ENCODE assay signal across 15 cellular contexts in genomic region chr10:102243304-102243703, GRCh38. TPM values are rescaled to one million over a fixed set of nuclear protein-coding genes. Genes with fewer than 3 reads are reported as not detected.
DNase-seq lines count a peak whose midpoint lies in the region; ATAC-seq, FAIRE-seq and TF ChIP-seq lines count a peak whose summit lies in the region.
"Had no signal": no experiment of that assay in that cellular context is flagged by ENCODE, and none has a peak within 500 bp of the region (broad histone marks: within the 10 kb centered on the region; RNA-seq: fewer than 3 reads in every experiment).

No MANE protein-coding gene starts in this region.

- H3K4me3 Mint-ChIP-seq in T-helper 17 cell (peak overlapping the region; percentile 28), GM23338 (no peak overlapping the region; the same call in 2 of the 3 replicates)

- TF ChIP-seq CTCF in HepG2 (CRISPR knock-in tag; IDR thresholded peaks at IDR 0.05): no peak
- TF ChIP-seq CTCF in right lobe of liver (IDR thresholded peaks at IDR 0.05): no peak
- TF ChIP-seq CTCF in foreskin fibroblast (IDR thresholded peaks at IDR 0.05; ENCODE audit: low read depth, low read length): no peak
- TF ChIP-seq CTCF in GM23338 (conservative IDR thresholded peaks at IDR 0.05; ENCODE audit: low read depth in 2 of 2): no peak
- no peak for TF ChIP-seq CTCF in vagina (IDR thresholded peaks at IDR 0.05)

- intact Hi-C loops in HepG2 (cut with micrococcal nuclease; ENCODE audit: unreplicated experiment) (no loop called here), right lobe of liver (cut with DNase I) (no loop called here), vagina (cut with DNase I) (no loop called here)

- H3K9me2 ChIP-seq in GM23338 (ENCODE audit: insufficient read depth): no peaks in the 10 kb centered on the region

- H3K4me1 ChIP-seq in HepG2 (ENCODE audit: insufficient read depth, low read length) (peaks cover 53% of the 10 kb centered on the region), right lobe of liver (peaks cover 0 to 37% (median 9%) of the 10 kb centered on the region in 4 donors), GM23338 (ENCODE audit: insufficient read depth) (peaks cover 15% of the 10 kb centered on the region), vagina (peaks cover 56% of the 10 kb centered on the region)

- WGBS in HepG2 (ENCODE audit: low lambda C conversion rate): 7% methylated on average over 2 of the region's 2 CpGs
- 57% methylated on average over 2 of the region's 2 CpGs for WGBS in right lobe of liver (ENCODE audit: insufficient coverage, low coverage, low lambda C conversion rate, missing lambda C conversion rate)

- no peak overlapping the region for H3K27ac ChIP-seq in HepG2 (ENCODE audit: extremely low read length, insufficient read depth, low read length)
- H3K27ac ChIP-seq in right lobe of liver: no peak overlapping the region
- H3K27ac ChIP-seq in GM23338 (ENCODE audit: low read depth): no peak overlapping the region
- no peak overlapping the region for H3K27ac ChIP-seq in vagina

- H3F3A ChIP-seq in GM23338 (replicated peaks; ENCODE audit: low read depth): no peaks in the 10 kb centered on the region

- H3K27me3 Mint-ChIP-seq in T-helper 17 cell: peaks cover 14% of the 10 kb centered on the region
- peaks cover 54% of the 10 kb centered on the region for H3K27me3 Mint-ChIP-seq in GM23338 (ENCODE audit: insufficient read depth, low read depth, poor library complexity)

- H3K9me3 ChIP-seq in HepG2 (ENCODE audit: low read length) (no peaks in the 10 kb centered on the region), right lobe of liver (no peaks in the 10 kb centered on the region), T-helper 17 cell (ENCODE audit: control insufficient read depth, low read length, poor library complexity, severe bottlenecking) (no peaks in the 10 kb centered on the region), vagina (no peaks in the 10 kb centered on the region)
- H3K9me3 ChIP-seq: psoas muscle had no signal

- H3K4me3 ChIP-seq in HepG2 (replicated peaks in 1 of 3; ENCODE audit: insufficient read depth in 1 of 3, low read depth in 2 of 3, low read length in 3 of 3) (no peak overlapping the region), right lobe of liver (no peak overlapping the region), foreskin fibroblast (ENCODE audit: low read depth in 1 of 2, low read length in 2 of 2) (no peak overlapping the region), GM23338 (no peak overlapping the region), vagina (no peak overlapping the region)
- H3K4me3 ChIP-seq: psoas muscle had no signal

- CTCF ChIA-PET in HepG2 (lab: Yijun Ruan, JAX; ENCODE audit: low intra/inter-chr PET ratio, low total read pairs): no interaction called here

- H3K27me3 ChIP-seq in HepG2 (ENCODE audit: control insufficient read depth in 1 of 2, insufficient read depth in 2 of 2, low read length in 2 of 2) (peaks cover 10 to 35% of the 10 kb centered on the region in 2 experiments; a peak in 4 of 5 replicates), right lobe of liver (no peaks in the 10 kb centered on the region), GM23338 (ENCODE audit: insufficient read depth) (peaks cover 58% of the 10 kb centered on the region), vagina (no peaks in the 10 kb centered on the region)

- H2AFZ ChIP-seq in HepG2 (ENCODE audit: low read length) (no peak overlapping the region), GM23338 (no peak overlapping the region)

- no peaks in the 10 kb centered on the region; the same call in 2 of the 3 replicates for H3K9me3 Mint-ChIP-seq in GM23338
- H3K9me3 Mint-ChIP-seq: stimulated activated memory B cell treated with anti-CD40 and anti-IgM and Interleukin-4, amounts not matched to agents 10 μg/mL and 1 μg/mL and 100 μg/mL, for 72 hours had no signal

- peaks cover 22% of the 10 kb centered on the region for H4K20me1 ChIP-seq in HepG2 (ENCODE audit: insufficient read depth, low read length)
- H4K20me1 ChIP-seq in GM23338 (replicated peaks; ENCODE audit: insufficient read depth): peaks cover 25% of the 10 kb centered on the region

- no peak for TF ChIP-seq POLR2A in HepG2 (IDR thresholded peaks at IDR 0.05; ENCODE audit: insufficient read depth in 1 of 2, low read depth in 2 of 2, low read length in 2 of 2)
- no peak for TF ChIP-seq POLR2A in right lobe of liver (IDR thresholded peaks at IDR 0.05)
- no peak for TF ChIP-seq POLR2A in vagina (IDR thresholded peaks at IDR 0.05)

- DNase-seq in HepG2 (ENCODE audit: low spot score) (peak; percentile 35), right lobe of liver (no peak), T-helper 17 cell (no peak), foreskin fibroblast (peak; percentile 81 to 88), GM23338 (ENCODE audit: low spot score) (no peak), vagina (ENCODE audit: extremely low spot score in 2 of 2) (no peak), ecto neural progenitor cell (ENCODE audit: low spot score) (no peak), SKM-1 (lab: John Stamatoyannopoulos, UW; ENCODE audit: unreplicated experiment) (no peak)
- DNase-seq: activated CD8-positive, alpha-beta memory T cell treated with anti-CD3 and anti-CD28 coated beads, Interleukin-2, amount 50 U/mL, for 48 hours; AML-193; midbrain; OCI-M1; psoas muscle had no signal

- H3K9ac ChIP-seq in HepG2 (ENCODE audit: insufficient read depth, low read depth, low read length): no peak overlapping the region

- POLR2A ChIA-PET in HepG2 (lab: Yijun Ruan, JAX): no interaction called here

- no peak for TF ChIP-seq RAD21 in HepG2 (CRISPR knock-in tag; IDR thresholded peaks at IDR 0.05)

- TF ChIP-seq EP300 in HepG2 (IDR thresholded peaks at IDR 0.05; ENCODE audit: low read depth in 2 of 2, low read length in 2 of 2) (no peak), HepG2 (CRISPR knock-in tag; IDR thresholded peaks at IDR 0.05; ENCODE audit: borderline replicate concordance) (no peak)

- in situ Hi-C loops in HepG2 (cut with HindIII; ENCODE audit: extremely low pct_ligation_motif_present, low pct_unique_long_range_greater_than_20kb): no loop called here

- peaks cover 27% of the 10 kb centered on the region for H3K79me2 ChIP-seq in HepG2 (ENCODE audit: insufficient read depth, low read length)
- peaks cover 26% of the 10 kb centered on the region for H3K79me2 ChIP-seq in GM23338 (replicated peaks; ENCODE audit: insufficient read depth)

- H3K4me1 Mint-ChIP-seq in T-helper 17 cell (peaks cover 50% of the 10 kb centered on the region), GM23338 (peaks cover 29% of the 10 kb centered on the region)

- H3K36me3 ChIP-seq in HepG2 (replicated peaks in 1 of 2; ENCODE audit: control insufficient read depth in 1 of 2, insufficient read depth in 2 of 2, low read length in 2 of 2): peaks cover 0 to 1% of the 10 kb centered on the region in 2 experiments; a peak in 1 of 5 replicates
- no peaks in the 10 kb centered on the region for H3K36me3 ChIP-seq in right lobe of liver
- H3K36me3 ChIP-seq in GM23338 (ENCODE audit: insufficient read depth): no peaks in the 10 kb centered on the region
- H3K36me3 ChIP-seq in vagina: no peaks in the 10 kb centered on the region

- no peak for ATAC-seq in HepG2
- ATAC-seq in right lobe of liver: no peak
- no peak for ATAC-seq in T-helper 17 cell
- ATAC-seq in GM23338: no peak
- ATAC-seq: psoas muscle; stimulated activated memory B cell treated with anti-CD40 and anti-IgM and Interleukin-4, amounts not matched to agents 10 μg/mL and 1 μg/mL and 100 μg/mL, for 72 hours had no signal

- H3K4me2 ChIP-seq in HepG2 (ENCODE audit: low read depth, low read length) (no peak overlapping the region), GM23338 (no peak overlapping the region)

- no TSS peak for BruUV-seq in HepG2 (replicated peaks; lab: Mats Ljungman, UMichigan)

- H3K27ac Mint-ChIP-seq in T-helper 17 cell (no peak overlapping the region), GM23338 (no peak overlapping the region)
- H3K27ac Mint-ChIP-seq: stimulated activated memory B cell treated with anti-CD40 and anti-IgM and Interleukin-4, amounts not matched to agents 10 μg/mL and 1 μg/mL and 100 μg/mL, for 72 hours had no signal

- FAIRE-seq in HepG2 (lab: Jason Lieb, UNC): no peak
- FAIRE-seq: endometrium had no signal

- peaks cover 4% of the 10 kb centered on the region for H3K36me3 Mint-ChIP-seq in T-helper 17 cell (ENCODE audit: low read depth)
- H3K36me3 Mint-ChIP-seq in GM23338 (ENCODE audit: low read depth): no peaks in the 10 kb centered on the region; the same call in 2 of the 3 replicates

RNA-seq across cellular contexts. Expression of gene PITX3, which starts 2.0 kb away (rescaled TPM):
- total RNA-seq in HepG2 (2016; rRNA removed; fragmentation: Illumina TruSeq; extraction: Trizol): not detected in 2 replicates
- not detected in 2 replicates for total RNA-seq in HepG2 (2016; cell fraction: cytosol; rRNA removed; fragmentation: Illumina TruSeq; extraction: Trizol; ENCODE audit: low read depth)
- not detected in 2 replicates for total RNA-seq in HepG2 (2016; cell fraction: insoluble cytoplasmic fraction; rRNA removed; fragmentation: Illumina TruSeq; extraction: Trizol)
- total RNA-seq in HepG2 (2016; cell fraction: membrane; rRNA removed; fragmentation: Illumina TruSeq; extraction: Trizol): 0.14 TPM in 1 of 2 replicates, not detected in the other
- not detected in 2 replicates for total RNA-seq in HepG2 (2016; cell fraction: nucleus; rRNA removed; fragmentation: Illumina TruSeq; extraction: Trizol)
- polyA plus RNA-seq in HepG2 (2011; rRNA removed): not detected in 2 replicates
- polyA plus RNA-seq in HepG2 (2011; cell fraction: cytosol; rRNA removed): 0.05 TPM in 1 of 2 replicates, not detected in the other
- 0.11 TPM in 1 of 2 replicates, not detected in the other for polyA plus RNA-seq in HepG2 (2011; cell fraction: nucleus; rRNA removed)
- not detected in 2 replicates for polyA plus RNA-seq in HepG2 (2012)
- polyA plus RNA-seq in HepG2 (2016; cell fraction: cytosol; fragmentation: Illumina TruSeq; extraction: Trizol; ENCODE audit: low read depth): 0.11 and 0.28 TPM in 2 replicates
- polyA plus RNA-seq in HepG2 (2016; cell fraction: insoluble cytoplasmic fraction; fragmentation: Illumina TruSeq; extraction: Trizol; ENCODE audit: low read depth): not detected in 2 replicates
- polyA plus RNA-seq in HepG2 (2016; cell fraction: membrane; fragmentation: Illumina TruSeq; extraction: Trizol; ENCODE audit: low read depth): 0.12 TPM in 1 of 2 replicates, not detected in the other
- polyA plus RNA-seq in HepG2 (2016; cell fraction: nucleus; fragmentation: Illumina TruSeq; extraction: Trizol; ENCODE audit: insufficient read depth, low read depth): not detected in 2 replicates
- polyA minus RNA-seq in HepG2 (2011; rRNA and poly(A)+ RNA removed; ENCODE audit: low replicate concordance): not detected in 2 replicates
- polyA minus RNA-seq in HepG2 (2011; cell fraction: cytosol; rRNA and poly(A)+ RNA removed): not detected in 2 replicates
- not detected in 2 replicates for polyA minus RNA-seq in HepG2 (2011; cell fraction: nucleus; rRNA and poly(A)+ RNA removed)
- total RNA-seq in right lobe of liver: not detected
- total RNA-seq in T-helper 17 cell: not detected
- 1.5 TPM in 1 of 2 replicates, not detected in the other for total RNA-seq in GM23338 (2014; rRNA removed; shearing (Covaris generic))
- 0.34 and 1.5 TPM in 2 replicates for polyA plus RNA-seq in GM23338 (2016; fragmentation: Nextera tagmentation; extraction: Ambion mirVana)
- total RNA-seq in vagina: not detected

RNA-seq across cellular contexts. Expression of gene GBF1, which starts 2.0 kb away (rescaled TPM):
- total RNA-seq in HepG2 (2016; rRNA removed; fragmentation: Illumina TruSeq; extraction: Trizol) (21.9 and 28.7 TPM in 2 replicates), right lobe of liver (10 to 100 TPM; 22.6 to 27.2 (median 23.7) TPM), T-helper 17 cell (10 to 100 TPM; 42.8 to 44.6 TPM), vagina (48.9 TPM)
- 3.2 and 4.2 TPM in 2 replicates for total RNA-seq in HepG2 (2016; cell fraction: cytosol; rRNA removed; fragmentation: Illumina TruSeq; extraction: Trizol; ENCODE audit: low read depth)
- total RNA-seq in HepG2 (2016; cell fraction: insoluble cytoplasmic fraction; rRNA removed; fragmentation: Illumina TruSeq; extraction: Trizol): 22.3 and 26.2 TPM in 2 replicates
- total RNA-seq in HepG2 (2016; cell fraction: membrane; rRNA removed; fragmentation: Illumina TruSeq; extraction: Trizol): 7.6 and 8.1 TPM in 2 replicates
- 23.7 and 28.1 TPM in 2 replicates for total RNA-seq in HepG2 (2016; cell fraction: nucleus; rRNA removed; fragmentation: Illumina TruSeq; extraction: Trizol)
- polyA plus RNA-seq in HepG2 (2011; rRNA removed) (17.1 and 17.6 TPM in 2 replicates), GM23338 (2016; fragmentation: Nextera tagmentation; extraction: Ambion mirVana) (6.5 and 7.5 TPM in 2 replicates)
- 6.6 and 6.8 TPM in 2 replicates for polyA plus RNA-seq in HepG2 (2011; cell fraction: cytosol; rRNA removed)
- polyA plus RNA-seq in HepG2 (2011; cell fraction: nucleus; rRNA removed): 33.9 and 34.6 TPM in 2 replicates
- polyA plus RNA-seq in HepG2 (2012): 17.5 and 19.2 TPM in 2 replicates
- 1.1 and 1.4 TPM in 2 replicates for polyA plus RNA-seq in HepG2 (2016; cell fraction: cytosol; fragmentation: Illumina TruSeq; extraction: Trizol; ENCODE audit: low read depth)
- polyA plus RNA-seq in HepG2 (2016; cell fraction: insoluble cytoplasmic fraction; fragmentation: Illumina TruSeq; extraction: Trizol; ENCODE audit: low read depth): 13.0 and 19.5 TPM in 2 replicates
- polyA plus RNA-seq in HepG2 (2016; cell fraction: membrane; fragmentation: Illumina TruSeq; extraction: Trizol; ENCODE audit: low read depth): 2.5 and 3.3 TPM in 2 replicates
- polyA plus RNA-seq in HepG2 (2016; cell fraction: nucleus; fragmentation: Illumina TruSeq; extraction: Trizol; ENCODE audit: insufficient read depth, low read depth): 34.6 and 42.2 TPM in 2 replicates
- 41.9 and 48.3 TPM in 2 replicates for polyA minus RNA-seq in HepG2 (2011; rRNA and poly(A)+ RNA removed; ENCODE audit: low replicate concordance)
- 21.2 and 23.7 TPM in 2 replicates for polyA minus RNA-seq in HepG2 (2011; cell fraction: cytosol; rRNA and poly(A)+ RNA removed)
- 31.8 and 43.1 TPM in 2 replicates for polyA minus RNA-seq in HepG2 (2011; cell fraction: nucleus; rRNA and poly(A)+ RNA removed)
- total RNA-seq in GM23338 (2014; rRNA removed; shearing (Covaris generic)): 27.2 and 32.6 TPM in 2 replicates

RNA-seq across cellular contexts. Expression of gene ELOVL3, which starts 17.2 kb away (rescaled TPM):
- total RNA-seq in HepG2 (2016; rRNA removed; fragmentation: Illumina TruSeq; extraction: Trizol) (0.24 and 0.69 TPM in 2 replicates), right lobe of liver (not detected), T-helper 17 cell (not detected), vagina (not detected)
- total RNA-seq in HepG2 (2016; cell fraction: cytosol; rRNA removed; fragmentation: Illumina TruSeq; extraction: Trizol; ENCODE audit: low read depth): 0.18 and 0.20 TPM in 2 replicates
- 0.40 and 0.52 TPM in 2 replicates for total RNA-seq in HepG2 (2016; cell fraction: insoluble cytoplasmic fraction; rRNA removed; fragmentation: Illumina TruSeq; extraction: Trizol)
- total RNA-seq in HepG2 (2016; cell fraction: membrane; rRNA removed; fragmentation: Illumina TruSeq; extraction: Trizol): 0.17 and 0.25 TPM in 2 replicates
- 0.28 and 0.37 TPM in 2 replicates for total RNA-seq in HepG2 (2016; cell fraction: nucleus; rRNA removed; fragmentation: Illumina TruSeq; extraction: Trizol)
- polyA plus RNA-seq in HepG2 (2011; rRNA removed) (0.58 and 0.76 TPM in 2 replicates), GM23338 (2016; fragmentation: Nextera tagmentation; extraction: Ambion mirVana) (0.31 TPM in 1 of 2 replicates, not detected in the other)
- 0.56 and 0.68 TPM in 2 replicates for polyA plus RNA-seq in HepG2 (2011; cell fraction: cytosol; rRNA removed)
- polyA plus RNA-seq in HepG2 (2011; cell fraction: nucleus; rRNA removed): 0.47 TPM in 1 of 2 replicates, not detected in the other
- 0.23 and 0.27 TPM in 2 replicates for polyA plus RNA-seq in HepG2 (2012)
- 0.12 TPM in 1 of 2 replicates, not detected in the other for polyA plus RNA-seq in HepG2 (2016; cell fraction: cytosol; fragmentation: Illumina TruSeq; extraction: Trizol; ENCODE audit: low read depth)
- 0.24 and 0.34 TPM in 2 replicates for polyA plus RNA-seq in HepG2 (2016; cell fraction: insoluble cytoplasmic fraction; fragmentation: Illumina TruSeq; extraction: Trizol; ENCODE audit: low read depth)
- 0.31 TPM in 1 of 2 replicates, not detected in the other for polyA plus RNA-seq in HepG2 (2016; cell fraction: membrane; fragmentation: Illumina TruSeq; extraction: Trizol; ENCODE audit: low read depth)
- 0.35 and 0.46 TPM in 2 replicates for polyA plus RNA-seq in HepG2 (2016; cell fraction: nucleus; fragmentation: Illumina TruSeq; extraction: Trizol; ENCODE audit: insufficient read depth, low read depth)
- polyA minus RNA-seq in HepG2 (2011; rRNA and poly(A)+ RNA removed; ENCODE audit: low replicate concordance): 0.24 TPM in 1 of 2 replicates, not detected in the other
- polyA minus RNA-seq in HepG2 (2011; cell fraction: cytosol; rRNA and poly(A)+ RNA removed): not detected in 2 replicates
- polyA minus RNA-seq in HepG2 (2011; cell fraction: nucleus; rRNA and poly(A)+ RNA removed): not detected in 2 replicates
- total RNA-seq in GM23338 (2014; rRNA removed; shearing (Covaris generic)): 0.59 TPM in 1 of 2 replicates, not detected in the other

Comparison
In these comparisons a context has a peak if more than half of its experiments do, and no peak if none do; other contexts are left out.
1. DNase-seq: peak in HepG2 (single experiment) and foreskin fibroblast (2 of 2); none in right lobe of liver (0 of 3), T-helper 17 cell (0 of 3), GM23338 (single experiment), vagina (0 of 2), ecto neural progenitor cell (single experiment) and SKM-1 (single experiment).